9 cellular contexts compared by ENCODE assay signal in the genomic region with DNA sequence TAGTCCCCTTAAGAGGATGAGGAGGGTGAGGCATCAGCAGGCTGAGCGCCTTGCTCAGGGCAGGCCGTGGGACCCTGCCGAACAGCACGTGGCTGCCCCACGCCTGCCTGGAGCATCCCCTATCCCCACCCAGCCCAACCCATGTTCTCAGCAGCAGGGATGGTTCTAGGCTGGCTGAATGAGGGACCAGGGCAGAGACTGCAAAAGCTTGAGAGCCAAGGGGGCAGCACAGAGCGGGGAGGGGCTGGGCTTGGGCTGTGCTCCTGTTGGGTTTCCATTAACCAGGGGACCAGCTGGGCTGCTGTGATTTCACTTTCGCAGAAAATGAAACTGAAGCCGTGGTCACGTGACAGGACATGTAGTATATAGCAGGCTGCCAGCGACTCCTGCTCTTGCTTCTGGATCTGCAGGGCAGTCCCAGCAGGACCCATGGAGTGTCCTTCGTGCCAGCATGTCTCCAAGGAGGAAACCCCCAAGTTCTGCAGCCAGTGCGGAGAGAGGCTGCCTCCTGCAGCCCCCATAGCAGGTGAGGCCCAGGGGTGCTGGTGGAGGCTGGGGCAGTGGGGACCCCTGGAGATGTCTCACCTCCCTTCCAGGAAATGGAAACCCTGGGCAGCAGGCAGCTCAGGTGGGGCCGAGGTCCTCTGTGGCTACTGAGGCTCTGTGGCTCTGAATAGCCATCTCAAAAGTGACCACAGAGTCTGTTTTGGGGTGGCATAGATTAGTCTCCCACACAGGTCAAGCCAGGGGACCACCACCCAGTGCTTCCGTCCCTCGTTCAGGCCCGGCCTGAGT. TPM values are rescaled to one million over a fixed set of nuclear protein-coding genes. Genes with fewer than 3 reads are reported as not detected.
DNase-seq lines count a peak whose midpoint lies in the region; ATAC-seq and TF ChIP-seq lines count a peak whose summit lies in the region.
"Had no signal": no experiment of that assay in that cellular context is flagged by ENCODE, and none has a peak within 500 bp of the region (broad histone marks: within the 10 kb centered on the region; RNA-seq: fewer than 3 reads in every experiment).

No MANE protein-coding gene starts in this region.

- H3K27me3 ChIP-seq in A673 (replicated peaks; ENCODE audit: insufficient read depth, low read depth, low read length, poor library complexity) = no peaks in the 10 kb centered on the region
- no peaks in the 10 kb centered on the region for H3K27me3 ChIP-seq in Panc1 (ENCODE audit: control insufficient read depth, insufficient read depth, low read length)
- no peaks in the 10 kb centered on the region for H3K27me3 ChIP-seq in gastrocnemius medialis

- no peaks in the 10 kb centered on the region for H3K9me3 ChIP-seq in A673 (ENCODE audit: low read depth, low read length, poor library complexity, severe bottlenecking)
- H3K9me3 ChIP-seq in Panc1 (ENCODE audit: control insufficient read depth, insufficient read depth, low read depth, low read length) = no peaks in the 10 kb centered on the region
- H3K9me3 ChIP-seq in gastrocnemius medialis = no peaks in the 10 kb centered on the region

- H3K4me3 ChIP-seq in A673 (ENCODE audit: low read depth, low read length, poor library complexity, severe bottlenecking) (peak overlapping the region; percentile 8), Panc1 (ENCODE audit: low read depth in 2 of 2, low read length in 2 of 2) (peak overlapping the region; percentile 6 to 38; a peak in 3 of 4 replicates), gastrocnemius medialis (peak overlapping the region; percentile 30 to 47 (median 37))

- BruUV-seq in A673 (replicated peaks; lab: Mats Ljungman, UMichigan) = no TSS peak
- BruUV-seq in Panc1 (replicated peaks; lab: Mats Ljungman, UMichigan) = no TSS peak

- in situ Hi-C loops in Panc1 (cut with HindIII; ENCODE audit: low pct_unique_long_range_greater_than_20kb, low sequenced_read_pairs) = no loop called here
- in situ Hi-C loops in gastrocnemius medialis (cut with MboI; ENCODE audit: low sequenced_read_pairs in 4 of 4) = no loop called here

- H3K36me3 ChIP-seq in A673 (ENCODE audit: insufficient read depth, low read length, poor library complexity, severe bottlenecking) (peaks cover 7% of the 10 kb centered on the region), Panc1 (ENCODE audit: control insufficient read depth, insufficient read depth, low read length) (no peaks in the 10 kb centered on the region; the same call in none of the 2 replicates), gastrocnemius medialis (peaks cover 0 to 9% of the 10 kb centered on the region in 2 donors)

- H3K27ac ChIP-seq in A673 (ENCODE audit: low read depth, low read length, poor library complexity, severe bottlenecking) (peak overlapping the region; percentile 89), Panc1 (ENCODE audit: low read length) (peak overlapping the region; percentile 78), gastrocnemius medialis (peak overlapping the region; percentile 93 to 100 (median 98))

- intact Hi-C loops in A673 (cut with micrococcal nuclease; ENCODE audit: unreplicated experiment) = no loop called here
- intact Hi-C loops in Panc1 (cut with micrococcal nuclease; ENCODE audit: unreplicated experiment) = no loop called here
- intact Hi-C loops in Right ventricle myocardium superior (cut with DNase I) = no loop called here
- intact Hi-C loops in gastrocnemius medialis (cut with DNase I; ENCODE audit: low total_unique reads) = loop anchor here (2.0 to 10.0 kb wide), 4 partner anchors 45 to 259 kb away; partner anchors contain the start of gene GAA

- DNase-seq in A673 (ENCODE audit: low spot score) = peak; percentile 93
- DNase-seq in Panc1 (ENCODE audit: low read depth, low spot score) = no peak
- peak; percentile 94 for DNase-seq in activated effector memory CD4-positive, alpha-beta T cell treated with anti-CD3 and anti-CD28 coated beads, Interleukin-2, amount 50 U/mL, for 16 hours
- peak; percentile 88 for DNase-seq in Right ventricle myocardium superior
- peak; percentile 81 to 86 for DNase-seq in gastrocnemius medialis
- DNase-seq in NCI-H2081 treated with DMSO at 0.1 percent for 48 hours (lab: John Stamatoyannopoulos, UW) = no peak

- POLR2A ChIA-PET in A673 (lab: Charles Lee; ENCODE audit: low non-redundant PET) (no interaction called here), Panc1 (lab: Charles Lee) (no interaction called here)

- peaks cover 20% of the 10 kb centered on the region for H3K4me1 ChIP-seq in A673 (ENCODE audit: insufficient read depth, low read length, poor library complexity, severe bottlenecking)
- peaks cover 38% of the 10 kb centered on the region for H3K4me1 ChIP-seq in Panc1 (ENCODE audit: control insufficient read depth, insufficient read depth, low read length)
- peaks cover 24 to 34% of the 10 kb centered on the region in 2 donors for H3K4me1 ChIP-seq in gastrocnemius medialis

- TF ChIP-seq POLR2A in gastrocnemius medialis (IDR thresholded peaks at IDR 0.05) = peak in 1 of 2 donors; percentile 32

- TF ChIP-seq CTCF in A673 (conservative IDR thresholded peaks at IDR 0.05; ENCODE audit: low read depth, low read length) (no peak), Panc1 (IDR thresholded peaks at IDR 0.05) (no peak), gastrocnemius medialis (IDR thresholded peaks at IDR 0.05 in 4 of 5, conservative IDR thresholded peaks at IDR 0.05 in 1 of 5) (peak in 1 of 5 experiments; percentile 22)

- ATAC-seq in GM18508 (IDR thresholded peaks at IDR 0.05; ENCODE audit: insufficient read depth, unreplicated experiment) = peak; percentile 32
- ATAC-seq in HG03175 (IDR thresholded peaks at IDR 0.05; ENCODE audit: unreplicated experiment) = peak; percentile 39
- ATAC-seq in Panc1 = peak; percentile 24
- peak; percentile 54 for ATAC-seq in Right ventricle myocardium superior (ENCODE audit: poor library complexity)
- peak; percentile 50 to 66 for ATAC-seq in gastrocnemius medialis
- ATAC-seq: HCT116 had no signal

- CTCF ChIA-PET in A673 (lab: Charles Lee) (interaction anchor here (0.7 kb wide), 1 partner anchor 98 kb away, joined by 4 read pairs; no protein-coding TSS in a partner anchor), Panc1 (lab: Charles Lee) (no interaction called here)

RNA-seq across cellular contexts. Expression of gene RNF213, which starts 2.8 kb away (rescaled TPM):
- total RNA-seq in A673 (2021) = 78.0 and 102 TPM in 2 replicates
- total RNA-seq in Panc1 (2021; ENCODE audit: unreplicated experiment) = 230 TPM
- 174 TPM for polyA plus RNA-seq in Panc1 (2012; ENCODE audit: insufficient read length)
- total RNA-seq in Right ventricle myocardium superior = 29.9 TPM
- total RNA-seq in gastrocnemius medialis = 10 to 100 TPM; 24.1 to 51.8 (median 28.6) TPM

RNA-seq across cellular contexts. Expression of gene SLC26A11, which starts 43.2 kb away (rescaled TPM):
- total RNA-seq in A673 (2021) (23.5 and 23.6 TPM in 2 replicates), Panc1 (2021; ENCODE audit: unreplicated experiment) (30.9 TPM), Right ventricle myocardium superior (5.1 TPM), gastrocnemius medialis (1 to 10 TPM; 2.6 to 3.3 (median 3.1) TPM)
- 34.6 TPM for polyA plus RNA-seq in Panc1 (2012; ENCODE audit: insufficient read length)

RNA-seq across cellular contexts. Expression of gene SGSH, which starts 43.3 kb away (rescaled TPM):
- total RNA-seq in A673 (2021) (32.8 and 33.4 TPM in 2 replicates), Panc1 (2021; ENCODE audit: unreplicated experiment) (70.2 TPM), Right ventricle myocardium superior (13.4 TPM), gastrocnemius medialis (10 to 100 TPM in 1 of 4 donors, 1 to 10 TPM in 3; 3.2 to 11.7 (median 6.1) TPM)
- 84.2 TPM for polyA plus RNA-seq in Panc1 (2012; ENCODE audit: insufficient read length)

Comparison
In these comparisons a context has a peak if more than half of its experiments do, and no peak if none do; other contexts are left out.
1. DNase-seq: peak in A673 (single experiment), activated effector memory CD4-positive, alpha-beta T cell treated with anti-CD3 and anti-CD28 coated beads, Interleukin-2, amount 50 U/mL, for 16 hours (single experiment), Right ventricle myocardium superior (single experiment) and gastrocnemius medialis (2 of 2); none in Panc1 (single experiment) and NCI-H2081 treated with DMSO at 0.1 percent for 48 hours (single experiment).
2. Peak in every context shown above with its lines, with median percentiles within 50 percentile points of each other: H3K27ac ChIP-seq, H3K4me3 ChIP-seq and ATAC-seq.